ENCODE assay signal across 1 cellular context in genomic region chr14:55600784-55601561, GRCh38.
TF ChIP-seq lines count a peak whose summit lies in the region.

No MANE protein-coding gene starts in this region.

TF ChIP-seq in K562, 482 proteins besides CTCF, POLR2A, EP300 and RAD21:
- TF ChIP-seq ZFP30 (CRISPR knock-in tag; IDR thresholded peaks at IDR 0.05; ENCODE audit: borderline replicate concordance), result no peak
- 0 out of 2 replicates have a peak, but pooled peaks have one; percentile 31 for TF ChIP-seq C11orf30 (IDR thresholded peaks at IDR 0.05; ENCODE audit: low read depth)
